Comparison of ENCODE assay signal across 8 cellular contexts in the genomic region with DNA sequence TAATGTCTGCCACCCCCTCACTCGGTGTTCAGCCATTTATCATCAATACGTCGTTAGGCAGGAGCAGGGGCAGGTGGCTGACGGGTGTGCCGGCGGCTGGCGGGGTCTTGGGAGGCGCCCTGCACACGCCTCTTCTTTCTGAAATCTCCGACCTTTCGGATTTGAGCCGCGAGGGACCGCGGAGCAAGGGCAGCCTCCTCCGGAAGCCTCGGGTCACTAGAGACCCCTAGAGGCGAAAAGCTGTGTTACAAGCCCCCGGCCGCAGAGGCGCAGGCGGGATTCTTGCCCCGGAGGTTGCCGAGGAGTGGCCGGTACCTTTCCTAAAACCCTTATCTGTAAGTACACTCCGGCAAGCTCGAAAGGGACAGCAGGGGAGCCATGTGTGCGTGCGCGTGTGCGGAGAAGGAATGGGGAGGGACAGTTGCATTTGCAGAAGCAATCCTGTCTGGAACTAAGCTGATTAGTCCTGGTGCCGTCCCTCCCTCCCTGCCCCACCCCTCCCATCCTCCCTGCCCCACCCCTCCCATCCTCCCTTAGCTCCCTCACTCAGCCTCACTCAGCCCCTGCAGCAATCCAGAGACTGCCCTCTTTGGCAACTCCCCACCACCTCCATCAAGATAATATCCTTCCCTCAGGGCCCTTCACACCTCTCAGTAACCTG. TPM values are rescaled to one million over a fixed set of nuclear protein-coding genes. Genes with fewer than 3 reads are reported as not detected.
DNase-seq lines count a peak whose midpoint lies in the region; ATAC-seq and TF ChIP-seq lines count a peak whose summit lies in the region.

No MANE protein-coding gene starts in this region.

- H3K27ac Mint-ChIP-seq in WTC11, result no peak overlapping the region
- H3K27ac Mint-ChIP-seq in naive thymus-derived CD8-positive, alpha-beta T cell, result peak overlapping the region in 1 of 10 donors; percentile 53

- peak; percentile 87 for TF ChIP-seq CTCF in C4-2B (conservative IDR thresholded peaks at IDR 0.05)
- TF ChIP-seq CTCF in WTC11 (IDR thresholded peaks at IDR 0.05), result peak; percentile 89
- peak in 5 of 6 experiments; percentile 45 to 62 (median 56) for TF ChIP-seq CTCF in esophagus squamous epithelium (IDR thresholded peaks at IDR 0.05)
- TF ChIP-seq CTCF in upper lobe of left lung (IDR thresholded peaks at IDR 0.05), result peak; percentile 50 to 74 (median 67)

- H3K36me3 Mint-ChIP-seq in WTC11, result no peaks in the 10 kb centered on the region
- H3K36me3 Mint-ChIP-seq in naive thymus-derived CD8-positive, alpha-beta T cell, result no peaks in the 10 kb centered on the region

- H3K27ac ChIP-seq in C4-2B, result no peak overlapping the region
- H3K27ac ChIP-seq in esophagus squamous epithelium, result no peak overlapping the region
- no peak overlapping the region for H3K27ac ChIP-seq in upper lobe of left lung

- H3K4me3 ChIP-seq in esophagus squamous epithelium (peak overlapping the region in 2 of 4 donors; percentile 6 to 50), upper lobe of left lung (peak overlapping the region in 1 of 4 donors; percentile 21)

- WGBS in esophagus squamous epithelium, 2 donors, result 0 to 10% methylated on average over 2 to 7 of the region's 32 CpGs
- 0 to 2% methylated on average over 5 to 30 of the region's 32 CpGs for WGBS in upper lobe of left lung, 2 donors

- H3K4me1 ChIP-seq in esophagus squamous epithelium (peaks cover 0 to 11% (median 3%) of the 10 kb centered on the region in 3 donors), upper lobe of left lung (peaks cover 0 to 9% (median 8%) of the 10 kb centered on the region in 4 donors)

- peaks cover 48% of the 10 kb centered on the region for H3K27me3 Mint-ChIP-seq in WTC11 (ENCODE audit: low read depth)
- H3K27me3 Mint-ChIP-seq in naive thymus-derived CD8-positive, alpha-beta T cell, result peaks cover 23 to 58% (median 32%) of the 10 kb centered on the region in 5 donors

- intact Hi-C loops in esophagus squamous epithelium (cut with DNase I), result no loop called here

- TF ChIP-seq EP300 in upper lobe of left lung (IDR thresholded peaks at IDR 0.05), result no peak

- 0 out of 2 replicates have a peak, but pooled peaks cover 3% of the 10 kb centered on the region for H3K9me3 Mint-ChIP-seq in WTC11
- peaks cover 0 to 10% (median 4%) of the 10 kb centered on the region in 9 donors for H3K9me3 Mint-ChIP-seq in naive thymus-derived CD8-positive, alpha-beta T cell

- peak overlapping the region; percentile 74 for H3K4me3 Mint-ChIP-seq in WTC11
- peak overlapping the region; percentile 38 to 75 (median 59) for H3K4me3 Mint-ChIP-seq in naive thymus-derived CD8-positive, alpha-beta T cell

- DNase-seq in NCI-H187 treated with DMSO at 0.1 percent for 48 hours (lab: John Stamatoyannopoulos, UW) (peak; percentile 71), WTC11 (ENCODE audit: low spot score) (peak; percentile 92), esophagus squamous epithelium (lab: John Stamatoyannopoulos, UW) (no peak), upper lobe of left lung (peak; percentile 48 to 82)
- peak in 3 of 10 donors; percentile 4 to 22 (median 5) for DNase-seq in naive thymus-derived CD8-positive, alpha-beta T cell

- H3K36me3 ChIP-seq in esophagus squamous epithelium, result no peaks in the 10 kb centered on the region
- no peaks in the 10 kb centered on the region for H3K36me3 ChIP-seq in upper lobe of left lung

- TF ChIP-seq POLR2A in esophagus squamous epithelium (IDR thresholded peaks at IDR 0.05) (no peak), upper lobe of left lung (IDR thresholded peaks at IDR 0.05) (no peak)

- H3K4me1 Mint-ChIP-seq in WTC11, result peaks cover 12% of the 10 kb centered on the region
- H3K4me1 Mint-ChIP-seq in naive thymus-derived CD8-positive, alpha-beta T cell, result peaks cover 3 to 16% (median 11%) of the 10 kb centered on the region in 4 donors

- H3K27me3 ChIP-seq in esophagus squamous epithelium (peaks cover 0 to 62% (median 0%) of the 10 kb centered on the region in 4 donors), upper lobe of left lung (peaks cover 0 to 2% (median 0%) of the 10 kb centered on the region in 4 donors)

- POLR2A ChIA-PET in WTC11 (lab: Charles Lee), result interaction anchor here (1.5 to 1.8 kb wide), 2 partner anchors 11 to 18 kb away, joined by 7 read pairs; a partner anchor contains a TSS
- POLR2A ChIA-PET in naive thymus-derived CD8-positive, alpha-beta T cell (lab: Charles Lee), result no interaction called here

- no peaks in the 10 kb centered on the region for H3K9me3 ChIP-seq in esophagus squamous epithelium
- no peaks in the 10 kb centered on the region for H3K9me3 ChIP-seq in upper lobe of left lung

- CTCF ChIA-PET in WTC11 (lab: Charles Lee), result interaction anchor here (0.5 to 2.7 kb wide), 76 partner anchors 8 to 1096 kb away, joined by 3 to 57 read pairs (median 4); a partner anchor contains a TSS

- ATAC-seq in GM18868 (IDR thresholded peaks at IDR 0.05; ENCODE audit: unreplicated experiment), result peak; percentile 98
- ATAC-seq in HG03039 (IDR thresholded peaks at IDR 0.05; ENCODE audit: unreplicated experiment), result peak; percentile 95
- ATAC-seq in WTC11, result peak; percentile 92
- ATAC-seq in naive thymus-derived CD8-positive, alpha-beta T cell, result peak; percentile 23 to 46
- peak; percentile 70 to 89 for ATAC-seq in upper lobe of left lung (ENCODE audit: low FRiP score in 2 of 2)

TF ChIP-seq in WTC11, 78 proteins besides CTCF, POLR2A, EP300 and RAD21 (continues in another document):
- no peak for TF ChIP-seq NR3C1 (CRISPR knock-in tag; conservative IDR thresholded peaks at IDR 0.05; ENCODE audit: low read depth)
- TF ChIP-seq, protein P1, sequence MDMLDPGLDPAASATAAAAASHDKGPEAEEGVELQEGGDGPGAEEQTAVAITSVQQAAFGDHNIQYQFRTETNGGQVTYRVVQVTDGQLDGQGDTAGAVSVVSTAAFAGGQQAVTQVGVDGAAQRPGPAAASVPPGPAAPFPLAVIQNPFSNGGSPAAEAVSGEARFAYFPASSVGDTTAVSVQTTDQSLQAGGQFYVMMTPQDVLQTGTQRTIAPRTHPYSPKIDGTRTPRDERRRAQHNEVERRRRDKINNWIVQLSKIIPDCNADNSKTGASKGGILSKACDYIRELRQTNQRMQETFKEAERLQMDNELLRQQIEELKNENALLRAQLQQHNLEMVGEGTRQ (CRISPR knock-in tag; IDR thresholded peaks at IDR 0.05), result no peak
- TF ChIP-seq, protein P2, sequence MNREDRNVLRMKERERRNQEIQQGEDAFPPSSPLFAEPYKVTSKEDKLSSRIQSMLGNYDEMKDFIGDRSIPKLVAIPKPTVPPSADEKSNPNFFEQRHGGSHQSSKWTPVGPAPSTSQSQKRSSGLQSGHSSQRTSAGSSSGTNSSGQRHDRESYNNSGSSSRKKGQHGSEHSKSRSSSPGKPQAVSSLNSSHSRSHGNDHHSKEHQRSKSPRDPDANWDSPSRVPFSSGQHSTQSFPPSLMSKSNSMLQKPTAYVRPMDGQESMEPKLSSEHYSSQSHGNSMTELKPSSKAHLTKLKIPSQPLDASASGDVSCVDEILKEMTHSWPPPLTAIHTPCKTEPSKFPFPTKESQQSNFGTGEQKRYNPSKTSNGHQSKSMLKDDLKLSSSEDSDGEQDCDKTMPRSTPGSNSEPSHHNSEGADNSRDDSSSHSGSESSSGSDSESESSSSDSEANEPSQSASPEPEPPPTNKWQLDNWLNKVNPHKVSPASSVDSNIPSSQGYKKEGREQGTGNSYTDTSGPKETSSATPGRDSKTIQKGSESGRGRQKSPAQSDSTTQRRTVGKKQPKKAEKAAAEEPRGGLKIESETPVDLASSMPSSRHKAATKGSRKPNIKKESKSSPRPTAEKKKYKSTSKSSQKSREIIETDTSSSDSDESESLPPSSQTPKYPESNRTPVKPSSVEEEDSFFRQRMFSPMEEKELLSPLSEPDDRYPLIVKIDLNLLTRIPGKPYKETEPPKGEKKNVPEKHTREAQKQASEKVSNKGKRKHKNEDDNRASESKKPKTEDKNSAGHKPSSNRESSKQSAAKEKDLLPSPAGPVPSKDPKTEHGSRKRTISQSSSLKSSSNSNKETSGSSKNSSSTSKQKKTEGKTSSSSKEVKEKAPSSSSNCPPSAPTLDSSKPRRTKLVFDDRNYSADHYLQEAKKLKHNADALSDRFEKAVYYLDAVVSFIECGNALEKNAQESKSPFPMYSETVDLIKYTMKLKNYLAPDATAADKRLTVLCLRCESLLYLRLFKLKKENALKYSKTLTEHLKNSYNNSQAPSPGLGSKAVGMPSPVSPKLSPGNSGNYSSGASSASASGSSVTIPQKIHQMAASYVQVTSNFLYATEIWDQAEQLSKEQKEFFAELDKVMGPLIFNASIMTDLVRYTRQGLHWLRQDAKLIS (CRISPR knock-in tag; IDR thresholded peaks at IDR 0.05; ENCODE audit: borderline replicate concordance), result no peak
- TF ChIP-seq, protein P3, sequence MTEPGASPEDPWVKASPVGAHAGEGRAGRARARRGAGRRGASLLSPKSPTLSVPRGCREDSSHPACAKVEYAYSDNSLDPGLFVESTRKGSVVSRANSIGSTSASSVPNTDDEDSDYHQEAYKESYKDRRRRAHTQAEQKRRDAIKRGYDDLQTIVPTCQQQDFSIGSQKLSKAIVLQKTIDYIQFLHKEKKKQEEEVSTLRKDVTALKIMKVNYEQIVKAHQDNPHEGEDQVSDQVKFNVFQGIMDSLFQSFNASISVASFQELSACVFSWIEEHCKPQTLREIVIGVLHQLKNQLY (CRISPR knock-in tag; IDR thresholded peaks at IDR 0.05), result no peak
- TF ChIP-seq CREB1 (CRISPR knock-in tag; IDR thresholded peaks at IDR 0.05), result 0 out of 2 replicates have a peak, but pooled peaks have one; percentile 16
- TF ChIP-seq, protein P4, sequence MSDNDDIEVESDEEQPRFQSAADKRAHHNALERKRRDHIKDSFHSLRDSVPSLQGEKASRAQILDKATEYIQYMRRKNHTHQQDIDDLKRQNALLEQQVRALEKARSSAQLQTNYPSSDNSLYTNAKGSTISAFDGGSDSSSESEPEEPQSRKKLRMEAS (CRISPR knock-in tag; IDR thresholded peaks at IDR 0.05), result peak; percentile 74
- peak; percentile 34; the same call in 1 of the 2 replicates for TF ChIP-seq ETV6 (CRISPR knock-in tag; IDR thresholded peaks at IDR 0.05)

RNA-seq across cellular contexts. Expression of a gene that starts 11.0 kb away (rescaled TPM):
- 0.24 to 0.41 TPM (median 0.34 TPM) in 3 replicates for total RNA-seq in WTC11 (2021)
- not detected for total RNA-seq in esophagus squamous epithelium
- not detected for total RNA-seq in naive thymus-derived CD8-positive, alpha-beta T cell
- not detected for polyA plus RNA-seq in naive thymus-derived CD8-positive, alpha-beta T cell
- under 1 TPM in 2 of 6 donors, not detected in 4; 0.06 to 0.07 TPM for total RNA-seq in upper lobe of left lung

RNA-seq across cellular contexts. Expression of a gene that starts 17.2 kb away (rescaled TPM):
- 3.4 to 5.0 TPM (median 4.7 TPM) in 3 replicates for total RNA-seq in WTC11 (2021)
- under 1 TPM in 1 of 4 donors, not detected in 3; under 0.01 TPM for total RNA-seq in esophagus squamous epithelium
- total RNA-seq in naive thymus-derived CD8-positive, alpha-beta T cell, result not detected
- polyA plus RNA-seq in naive thymus-derived CD8-positive, alpha-beta T cell, result not detected
- total RNA-seq in upper lobe of left lung, result 1 to 10 TPM in 1 of 6 donors, under 1 TPM in 3, not detected in 2; 0.15 to 1.0 (median 0.32) TPM

Comparison
In these comparisons a context has a peak if more than half of its experiments do, and no peak if none do; other contexts are left out.
1. ATAC-seq: peak in every context shown above with its lines; median percentile 98 in GM18868; 95 in HG03039; 92 in WTC11; 80 in upper lobe of left lung; 34 in naive thymus-derived CD8-positive, alpha-beta T cell.